Comparison of ENCODE assay signal across 15 cellular contexts in genomic region chr16:6165330-6165984, GRCh38.
DNase-seq lines count a peak whose midpoint lies in the region; ATAC-seq and TF ChIP-seq lines count a peak whose summit lies in the region.
"Had no signal": no experiment of that assay in that cellular context is flagged by ENCODE, and none has a peak within 500 bp of the region (broad histone marks: within the 10 kb centered on the region; RNA-seq: fewer than 3 reads in every experiment).

No MANE protein-coding gene starts in this region.

- H3K36me3 Mint-ChIP-seq in activated CD4-positive, alpha-beta T cell treated with anti-CD3 and anti-CD28 coated beads for 36 hours (ENCODE audit: low read depth): no peaks in the 10 kb centered on the region

- no peak overlapping the region for H3K27ac Mint-ChIP-seq in activated CD4-positive, alpha-beta T cell treated with anti-CD3 and anti-CD28 coated beads for 36 hours
- H3K27ac Mint-ChIP-seq: activated T-cell treated with anti-CD3 and anti-CD28 coated beads, Interleukin-2, amount 50 U/mL, for 72 hours had no signal

- H3K23ac ChIP-seq in mesendoderm (ENCODE audit: low read length): no peak overlapping the region

- POLR2A ChIA-PET in activated CD4-positive, alpha-beta T cell treated with anti-CD3 and anti-CD28 coated beads for 36 hours (lab: Charles Lee): no interaction called here

- no peaks in the 10 kb centered on the region for H3K79me1 ChIP-seq in mesendoderm (ENCODE audit: low read length)

- peaks cover 6% of the 10 kb centered on the region for H3K9me3 Mint-ChIP-seq in activated CD4-positive, alpha-beta T cell treated with anti-CD3 and anti-CD28 coated beads for 36 hours (ENCODE audit: low read depth)

- H4K8ac ChIP-seq in mesendoderm (ENCODE audit: low read depth, low read length): no peak overlapping the region

- no peak overlapping the region for H3K56ac ChIP-seq in mesendoderm (ENCODE audit: low read length)

- H3K4me1 Mint-ChIP-seq in activated CD4-positive, alpha-beta T cell treated with anti-CD3 and anti-CD28 coated beads for 36 hours: no peaks in the 10 kb centered on the region

- no peak for TF ChIP-seq POLR2A in NB4 (IDR thresholded peaks at IDR 0.05; ENCODE audit: extremely low read depth, insufficient read length)

- WGBS in mesendoderm (ENCODE audit: extremely low coverage, insufficient coverage, low lambda C conversion rate): no CpG with 5 or more reads among the region's 11 CpGs

- H3K4me2 ChIP-seq in mesendoderm (ENCODE audit: low read length): no peak overlapping the region

- H3K4me3 ChIP-seq in NB4 (ENCODE audit: low read depth, low read length) (no peak overlapping the region), astrocyte of the cerebellum (ENCODE audit: low read depth, low read length) (no peak overlapping the region), mesendoderm (ENCODE audit: low read length) (no peak overlapping the region)
- H3K4me3 ChIP-seq in effector memory CD4-positive, alpha-beta T cell (ENCODE audit: insufficient read depth, low read depth, low read length, poor library complexity, severe bottlenecking): no peak overlapping the region
- H3K4me3 ChIP-seq: left ventricle myocardium inferior had no signal

- H3K4ac ChIP-seq in mesendoderm (ENCODE audit: low read depth, low read length): no peak overlapping the region

- no peak overlapping the region for H2BK15ac ChIP-seq in mesendoderm (replicated peaks; ENCODE audit: low read depth)

- no peak overlapping the region for H3K27ac ChIP-seq in C4-2B
- H3K27ac ChIP-seq in mesendoderm (ENCODE audit: low read depth, low read length): no peak overlapping the region
- H3K27ac ChIP-seq in effector memory CD4-positive, alpha-beta T cell (ENCODE audit: insufficient read depth, low read length, poor library complexity, severe bottlenecking): no peak overlapping the region
- H3K27ac ChIP-seq: left ventricle myocardium inferior had no signal

- no peak overlapping the region for H2BK120ac ChIP-seq in mesendoderm (ENCODE audit: low read depth, low read length)

- H3K36me3 ChIP-seq in mesendoderm (ENCODE audit: control insufficient read depth, insufficient read depth, low read length): no peaks in the 10 kb centered on the region
- no peaks in the 10 kb centered on the region for H3K36me3 ChIP-seq in effector memory CD4-positive, alpha-beta T cell (ENCODE audit: control insufficient read depth, insufficient read depth, low read length)
- H3K36me3 ChIP-seq: left ventricle myocardium inferior had no signal

- H3K79me2 ChIP-seq in mesendoderm (ENCODE audit: control insufficient read depth, insufficient read depth, low read length): no peaks in the 10 kb centered on the region

- no peaks in the 10 kb centered on the region for H3K9me3 ChIP-seq in effector memory CD4-positive, alpha-beta T cell (ENCODE audit: control insufficient read depth, low read length)
- H3K9me3 ChIP-seq: left ventricle myocardium inferior had no signal

- H4K5ac ChIP-seq in mesendoderm (ENCODE audit: low read length): no peak overlapping the region

- intact Hi-C loops in activated CD4-positive, alpha-beta T cell treated with anti-CD3 and anti-CD28 coated beads for 36 hours (cut with DNase I, micrococcal nuclease): no loop called here

- DNase-seq in NB4 (ENCODE audit: low read depth) (peak; percentile 6), astrocyte of the cerebellum (ENCODE audit: low read depth) (peak; percentile 18), mesendoderm (peak; percentile 35), NCI-H1436 treated with DMSO at 0.1 percent for 48 hours (lab: John Stamatoyannopoulos, UW) (no peak)
- no peak for DNase-seq in effector memory CD4-positive, alpha-beta T cell
- no peak for DNase-seq in activated CD4-positive, alpha-beta T cell treated with anti-CD3 and anti-CD28 coated beads for 36 hours
- DNase-seq: activated T-cell treated with anti-CD3 and anti-CD28 coated beads, Interleukin-2, amount 50 U/mL, for 72 hours; aorta; head of caudate nucleus; left ventricle myocardium inferior; NCI-H1092; NCI-H524 treated with DMSO at 0.1 percent for 48 hours; occipital lobe had no signal

- ATAC-seq in GM19467 (IDR thresholded peaks at IDR 0.05; ENCODE audit: unreplicated experiment): no peak
- ATAC-seq in activated CD4-positive, alpha-beta T cell treated with anti-CD3 and anti-CD28 coated beads for 36 hours: no peak
- ATAC-seq: activated T-cell treated with anti-CD3 and anti-CD28 coated beads, Interleukin-2, amount 50 U/mL, for 72 hours had no signal

- no peak overlapping the region for H3K9ac ChIP-seq in mesendoderm (ENCODE audit: low read length)

- no peak overlapping the region for H3K18ac ChIP-seq in mesendoderm (ENCODE audit: low read length)

- no peak overlapping the region for H2AK5ac ChIP-seq in mesendoderm (ENCODE audit: low read length)

- no peaks in the 10 kb centered on the region for H3K27me3 Mint-ChIP-seq in activated CD4-positive, alpha-beta T cell treated with anti-CD3 and anti-CD28 coated beads for 36 hours

- peak; percentile 30 for TF ChIP-seq CTCF in C4-2B (conservative IDR thresholded peaks at IDR 0.05)
- no peak for TF ChIP-seq CTCF in NB4 (IDR thresholded peaks at IDR 0.05; ENCODE audit: low read depth, low read length)
- TF ChIP-seq CTCF in astrocyte of the cerebellum (IDR thresholded peaks at IDR 0.05; ENCODE audit: low read depth, low read length, missing control alignments): peak; percentile 32

- no peaks in the 10 kb centered on the region for H3K27me3 ChIP-seq in mesendoderm (ENCODE audit: insufficient read depth, low read length, poor library complexity)
- H3K27me3 ChIP-seq in effector memory CD4-positive, alpha-beta T cell (replicated peaks; ENCODE audit: control insufficient read depth, insufficient read depth, low read length, poor library complexity, severe bottlenecking): no peaks in the 10 kb centered on the region

- no peak overlapping the region for H3K4me3 Mint-ChIP-seq in activated CD4-positive, alpha-beta T cell treated with anti-CD3 and anti-CD28 coated beads for 36 hours
- H3K4me3 Mint-ChIP-seq: activated T-cell treated with anti-CD3 and anti-CD28 coated beads, Interleukin-2, amount 50 U/mL, for 72 hours had no signal

- in situ Hi-C loops in astrocyte of the cerebellum (cut with HindIII; ENCODE audit: low sequenced_read_pairs): no loop called here

- CTCF ChIA-PET in activated CD4-positive, alpha-beta T cell treated with anti-CD3 and anti-CD28 coated beads for 36 hours (lab: Charles Lee): interaction anchor here (0.6 kb wide), 1 partner anchor 668 kb away, joined by 3 read pairs; no protein-coding TSS in a partner anchor

- H2BK5ac ChIP-seq in mesendoderm (ENCODE audit: low read length): no peak overlapping the region

- no peaks in the 10 kb centered on the region for H3K4me1 ChIP-seq in mesendoderm (ENCODE audit: control insufficient read depth, low read depth, low read length)
- H3K4me1 ChIP-seq in effector memory CD4-positive, alpha-beta T cell (ENCODE audit: control insufficient read depth, insufficient read depth, low read length, poor library complexity, severe bottlenecking): no peaks in the 10 kb centered on the region
- H3K4me1 ChIP-seq: left ventricle myocardium inferior had no signal

Comparison
In these comparisons a context has a peak if more than half of its experiments do, and no peak if none do; other contexts are left out.
1. DNase-seq: peak in NB4 (single experiment), astrocyte of the cerebellum (single experiment) and mesendoderm (single experiment); none in NCI-H1436 treated with DMSO at 0.1 percent for 48 hours (single experiment), effector memory CD4-positive, alpha-beta T cell (0 of 3) and activated CD4-positive, alpha-beta T cell treated with anti-CD3 and anti-CD28 coated beads for 36 hours (single experiment).